ENCODE assay signal across 12 cellular contexts in genomic region chr10:31384589-31384949, GRCh38.
A peak's percentile ranks its signal among the peaks of the same experiment; 100 is the strongest.
DNase-seq lines count a peak whose midpoint lies in the region; ATAC-seq, FAIRE-seq and TF ChIP-seq lines count a peak whose summit lies in the region.
"Had no signal": no experiment of that assay in that cellular context is flagged by ENCODE, and none has a peak within 500 bp of the region (broad histone marks: within the 10 kb centered on the region; RNA-seq: fewer than 3 reads in every experiment).

No MANE protein-coding gene starts in this region.

- H3K9me3 Mint-ChIP-seq in astrocyte (ENCODE audit: unreplicated experiment) = no peaks in the 10 kb centered on the region
- H3K9me3 Mint-ChIP-seq: activated CD4-positive, alpha-beta memory T cell treated with anti-CD3 and anti-CD28 coated beads for 36 hours had no signal

- no peak overlapping the region for H3K27ac Mint-ChIP-seq in astrocyte (ENCODE audit: unreplicated experiment)
- H3K27ac Mint-ChIP-seq: activated CD4-positive, alpha-beta memory T cell treated with anti-CD3 and anti-CD28 coated beads for 36 hours had no signal

- peak overlapping the region; percentile 35 for H3K4me2 ChIP-seq in astrocyte (ENCODE audit: low read length)

- H3K27me3 Mint-ChIP-seq in astrocyte (ENCODE audit: low read depth, unreplicated experiment) = no peaks in the 10 kb centered on the region
- H3K27me3 Mint-ChIP-seq: activated CD4-positive, alpha-beta memory T cell treated with anti-CD3 and anti-CD28 coated beads for 36 hours had no signal

- DNase-seq in astrocyte (ENCODE audit: low read depth) = no peak
- DNase-seq in GM19238 (ENCODE audit: insufficient read length, low spot score) = no peak
- no peak for DNase-seq in glomerular visceral epithelial cell (ENCODE audit: extremely low spot score)
- no peak for DNase-seq in uterus
- DNase-seq in pancreas = no peak
- DNase-seq: activated CD4-positive, alpha-beta memory T cell treated with anti-CD3 and anti-CD28 coated beads for 36 hours; MV-4-11; right cardiac atrium had no signal

- H3K4me3 ChIP-seq in astrocyte (ENCODE audit: insufficient read depth, low read depth, low read length) (no peak overlapping the region), uterus (no peak overlapping the region), pancreas (no peak overlapping the region)

- peaks cover 96% of the 10 kb centered on the region for H3K79me2 ChIP-seq in astrocyte (ENCODE audit: insufficient read depth, low read length)

- H3K4me1 Mint-ChIP-seq in astrocyte (ENCODE audit: low read depth, unreplicated experiment) = peaks cover 14% of the 10 kb centered on the region

- TF ChIP-seq CTCF in astrocyte (IDR thresholded peaks at IDR 0.05; ENCODE audit: insufficient read depth, low read depth, low read length) (no peak), uterus (IDR thresholded peaks at IDR 0.05) (no peak), pancreas (IDR thresholded peaks at IDR 0.05) (no peak)

- FAIRE-seq in astrocyte (lab: Jason Lieb, UNC) (no peak), pancreas (lab: Jason Lieb, UNC) (no peak)
- FAIRE-seq: endometrium had no signal

- peaks cover 13% of the 10 kb centered on the region for H3K4me1 ChIP-seq in astrocyte (ENCODE audit: insufficient read depth, low read length)
- H3K4me1 ChIP-seq in uterus = no peaks in the 10 kb centered on the region
- no peaks in the 10 kb centered on the region for H3K4me1 ChIP-seq in pancreas

- peaks cover 10% of the 10 kb centered on the region for H3K36me3 ChIP-seq in astrocyte (ENCODE audit: insufficient read depth, low read length)
- no peaks in the 10 kb centered on the region for H3K36me3 ChIP-seq in uterus
- no peaks in the 10 kb centered on the region for H3K36me3 ChIP-seq in pancreas

- H3K27me3 ChIP-seq in astrocyte (ENCODE audit: insufficient read depth, low read length) = no peaks in the 10 kb centered on the region
- H3K27me3 ChIP-seq in uterus = no peaks in the 10 kb centered on the region
- no peaks in the 10 kb centered on the region for H3K27me3 ChIP-seq in pancreas

- H3K4me3 Mint-ChIP-seq in astrocyte (ENCODE audit: unreplicated experiment) = no peak overlapping the region
- H3K4me3 Mint-ChIP-seq: activated CD4-positive, alpha-beta memory T cell treated with anti-CD3 and anti-CD28 coated beads for 36 hours had no signal

- H3K9me3 ChIP-seq in astrocyte (ENCODE audit: insufficient read depth, low read depth, low read length) (no peaks in the 10 kb centered on the region), uterus (no peaks in the 10 kb centered on the region), pancreas (no peaks in the 10 kb centered on the region)

- intact Hi-C loops in uterus (cut with DNase I; ENCODE audit: low total_unique reads) (no loop called here), pancreas (cut with DNase I) (no loop called here)

- no peak overlapping the region for H3K27ac ChIP-seq in astrocyte (ENCODE audit: low read depth, low read length)
- no peak overlapping the region for H3K27ac ChIP-seq in uterus
- H3K27ac ChIP-seq in pancreas = no peak overlapping the region

- 86 to 89% methylated on average over 2 of the region's 2 CpGs for WGBS in pancreas, 2 donors

- H3K36me3 Mint-ChIP-seq in astrocyte (ENCODE audit: low read depth, unreplicated experiment) = no peaks in the 10 kb centered on the region

- no peak overlapping the region for H2AFZ ChIP-seq in astrocyte (ENCODE audit: low read depth, low read length)

- H4K20me1 ChIP-seq in astrocyte (ENCODE audit: insufficient read depth, low read length) = peaks cover 42% of the 10 kb centered on the region

- TF ChIP-seq POLR2A in GM18505 (IDR thresholded peaks at IDR 0.05; ENCODE audit: borderline replicate concordance, extremely low read depth, insufficient read depth, insufficient read length) (no peak), uterus (IDR thresholded peaks at IDR 0.05) (no peak)

- ATAC-seq in GM18505 (IDR thresholded peaks at IDR 0.05; ENCODE audit: unreplicated experiment) (peak; percentile 25), GM21515 (IDR thresholded peaks at IDR 0.05; ENCODE audit: unreplicated experiment) (peak; percentile 15), HG03135 (IDR thresholded peaks at IDR 0.05; ENCODE audit: unreplicated experiment) (peak; percentile 27), pancreas (no peak)
- ATAC-seq: right cardiac atrium had no signal

- H3K9ac ChIP-seq in astrocyte (ENCODE audit: low read length) = no peak overlapping the region

Comparison
In these comparisons a context has a peak if more than half of its experiments do, and no peak if none do; other contexts are left out.
1. ATAC-seq: peak in GM18505 (single experiment), GM21515 (single experiment) and HG03135 (single experiment); none in pancreas (0 of 4).